In the genomic region with DNA sequence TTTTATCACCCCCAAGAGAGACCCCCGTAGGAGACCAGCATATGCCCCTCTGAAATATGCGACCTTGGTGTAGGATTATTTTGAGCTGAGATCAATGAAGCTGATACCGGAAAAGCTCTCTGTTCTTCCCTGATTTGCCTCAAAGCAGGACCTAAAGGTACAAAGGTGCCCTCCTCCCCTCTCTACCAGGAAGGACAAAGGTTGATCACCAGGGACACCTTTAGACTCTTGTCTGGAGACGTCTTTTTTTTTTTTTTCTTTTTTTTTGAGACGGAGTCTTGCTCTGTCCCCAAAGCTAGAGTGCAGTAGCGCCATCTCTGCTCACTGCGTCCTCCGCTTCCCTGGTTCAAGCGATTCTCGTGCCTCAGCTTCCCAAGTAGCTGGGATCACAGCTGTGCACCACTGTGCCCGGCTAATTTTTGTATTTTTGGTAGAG, we compare ENCODE assay signal across 1 cellular context.
TF ChIP-seq lines count a peak whose summit lies in the region.

No MANE protein-coding gene starts in this region.

TF ChIP-seq in IMR-90, 13 proteins besides CTCF, POLR2A, EP300 and RAD21:
- TF ChIP-seq BHLHE40 (IDR thresholded peaks at IDR 0.05; ENCODE audit: low read depth, low read length) (no peak), MXI1 (IDR thresholded peaks at IDR 0.05; ENCODE audit: borderline replicate concordance, low read depth, low read length) (no peak), FOS (IDR thresholded peaks at IDR 0.05; ENCODE audit: low read depth, low read length) (no peak), MAZ (IDR thresholded peaks at IDR 0.05; ENCODE audit: borderline replicate concordance, low read depth, low read length) (no peak), CHD1 (IDR thresholded peaks at IDR 0.05; ENCODE audit: low read depth, low read length) (no peak), SMC3 (IDR thresholded peaks at IDR 0.05; ENCODE audit: low read depth, low read length) (no peak), ELK1 (IDR thresholded peaks at IDR 0.05; ENCODE audit: borderline replicate concordance, low read depth, low read length) (no peak), CEBPB (IDR thresholded peaks at IDR 0.05; ENCODE audit: low read depth, low read length) (no peak), RCOR1 (IDR thresholded peaks at IDR 0.05; ENCODE audit: insufficient replicate concordance, low read length) (no peak), USF2 (IDR thresholded peaks at IDR 0.05; ENCODE audit: low read depth, low read length) (no peak)
